In genomic region chr10:22649390-22649841, GRCh38 we compare ENCODE assay signal across 12 cellular contexts.
A peak's percentile ranks its signal among the peaks of the same experiment; 100 is the strongest.
DNase-seq lines count a peak whose midpoint lies in the region; ATAC-seq and TF ChIP-seq lines count a peak whose summit lies in the region.
"Had no signal": no experiment of that assay in that cellular context is flagged by ENCODE, and none has a peak within 500 bp of the region (broad histone marks: within the 10 kb centered on the region; RNA-seq: fewer than 3 reads in every experiment).

No MANE protein-coding gene starts in this region.

- H3K27ac Mint-ChIP-seq in activated T-cell treated with anti-CD3 and anti-CD28 coated beads, Interleukin-2, amount 50 U/mL, for 72 hours, result peak overlapping the region; percentile 99
- no peak overlapping the region for H3K27ac Mint-ChIP-seq in Caco-2 (ENCODE audit: unreplicated experiment)
- H3K27ac Mint-ChIP-seq: dendritic cell treated with granulocyte-macrophage colony-stimulating factor and Interleukin-4, amounts not matched to agents 40 ng/mL and 50 ng/mL, for 4 days had no signal

- H3F3A ChIP-seq in PC-9 (ENCODE audit: insufficient read depth, low read depth), result no peaks in the 10 kb centered on the region

- H3K4me3 Mint-ChIP-seq in activated T-cell treated with anti-CD3 and anti-CD28 coated beads, Interleukin-2, amount 50 U/mL, for 72 hours, result peak overlapping the region; percentile 82 to 90
- no peak overlapping the region for H3K4me3 Mint-ChIP-seq in Caco-2 (ENCODE audit: unreplicated experiment)
- H3K4me3 Mint-ChIP-seq: dendritic cell treated with granulocyte-macrophage colony-stimulating factor and Interleukin-4, amounts not matched to agents 40 ng/mL and 50 ng/mL, for 4 days had no signal

- H3K4me3 ChIP-seq in mucosa of descending colon (no peak overlapping the region), PC-9 (no peak overlapping the region), Caco-2 (ENCODE audit: low read depth, low read length) (no peak overlapping the region)

- peaks cover 0 to 4% of the 10 kb centered on the region in 2 donors for H3K36me3 Mint-ChIP-seq in activated T-cell treated with anti-CD3 and anti-CD28 coated beads, Interleukin-2, amount 50 U/mL, for 72 hours (ENCODE audit: insufficient read depth in 2 of 2)
- peaks cover 5% of the 10 kb centered on the region for H3K36me3 Mint-ChIP-seq in Caco-2 (ENCODE audit: insufficient read depth, unreplicated experiment)

- H3K27me3 Mint-ChIP-seq in activated T-cell treated with anti-CD3 and anti-CD28 coated beads, Interleukin-2, amount 50 U/mL, for 72 hours (ENCODE audit: low read depth), result no peaks in the 10 kb centered on the region
- H3K27me3 Mint-ChIP-seq in Caco-2 (ENCODE audit: insufficient read depth, unreplicated experiment), result no peaks in the 10 kb centered on the region
- H3K27me3 Mint-ChIP-seq: dendritic cell treated with granulocyte-macrophage colony-stimulating factor and Interleukin-4, amounts not matched to agents 40 ng/mL and 50 ng/mL, for 4 days had no signal

- H4K20me1 ChIP-seq in PC-9 (ENCODE audit: insufficient read depth), result no peaks in the 10 kb centered on the region

- H3K9me3 ChIP-seq in mucosa of descending colon, result no peaks in the 10 kb centered on the region
- H3K9me3 ChIP-seq in PC-9 (ENCODE audit: insufficient read depth, low read depth), result no peaks in the 10 kb centered on the region
- H3K9me3 ChIP-seq in Caco-2, result no peaks in the 10 kb centered on the region
- H3K9me3 ChIP-seq: BE2C had no signal

- CTCF ChIA-PET in PC-9 (lab: Charles Lee), result interaction anchor here (0.6 kb wide), 1 partner anchor 26 kb away, joined by 3 read pairs; no protein-coding TSS in a partner anchor
- CTCF ChIA-PET in Caco-2 (lab: Charles Lee), result no interaction called here

- H3K36me3 ChIP-seq in mucosa of descending colon (ENCODE audit: low read depth), result no peaks in the 10 kb centered on the region
- no peaks in the 10 kb centered on the region for H3K36me3 ChIP-seq in PC-9 (ENCODE audit: low read depth)
- no peaks in the 10 kb centered on the region for H3K36me3 ChIP-seq in Caco-2 (ENCODE audit: control insufficient read depth, insufficient read depth, low read length)
- H3K36me3 ChIP-seq: BE2C had no signal

- H3K4me2 ChIP-seq in PC-9, result no peak overlapping the region

- TF ChIP-seq CTCF in mucosa of descending colon (IDR thresholded peaks at IDR 0.05) (no peak), PC-9 (conservative IDR thresholded peaks at IDR 0.05) (no peak), Caco-2 (IDR thresholded peaks at IDR 0.05; ENCODE audit: insufficient read depth in 1 of 2, low read depth in 1 of 2, low read length in 1 of 2, severe bottlenecking in 1 of 2, unreplicated experiment in 1 of 2) (no peak), GM20000 (IDR thresholded peaks at IDR 0.05; ENCODE audit: extremely low read depth, missing control alignments) (no peak)

- peak; percentile 34 to 35 for DNase-seq in stimulated activated CD4-positive, alpha-beta T cell treated with anti-CD3 and anti-CD28 coated beads, Interleukin-12 subunit alpha, Interleukin-12 subunit beta, amount 100 ng/mL, for 24 hours (ENCODE audit: low read depth in 2 of 2)
- no peak for DNase-seq in stimulated activated CD4-positive, alpha-beta T cell treated with anti-CD3 and anti-CD28 coated beads, Interleukin-2, amount 100 ng/mL, for 48 hours
- DNase-seq in activated T-cell treated with anti-CD3 and anti-CD28 coated beads, Interleukin-2, amount 50 U/mL, for 72 hours, result peak; percentile 44 to 51
- DNase-seq in mucosa of descending colon (no peak), PC-9 (no peak), 8988T (no peak), Caco-2 (no peak), GM20000 (ENCODE audit: low spot score) (no peak)
- DNase-seq: BE2C, H7, NCI-H2081 had no signal

- H3K9me2 ChIP-seq in PC-9 (ENCODE audit: insufficient read depth), result no peaks in the 10 kb centered on the region

- H3K4me1 Mint-ChIP-seq in activated T-cell treated with anti-CD3 and anti-CD28 coated beads, Interleukin-2, amount 50 U/mL, for 72 hours (ENCODE audit: low read depth), result peaks cover 92% of the 10 kb centered on the region
- H3K4me1 Mint-ChIP-seq in Caco-2 (ENCODE audit: low read depth, unreplicated experiment), result peaks cover 24% of the 10 kb centered on the region

- no peaks in the 10 kb centered on the region for H3K9me3 Mint-ChIP-seq in activated T-cell treated with anti-CD3 and anti-CD28 coated beads, Interleukin-2, amount 50 U/mL, for 72 hours
- no peaks in the 10 kb centered on the region for H3K9me3 Mint-ChIP-seq in Caco-2 (ENCODE audit: unreplicated experiment)
- H3K9me3 Mint-ChIP-seq: dendritic cell treated with granulocyte-macrophage colony-stimulating factor and Interleukin-4, amounts not matched to agents 40 ng/mL and 50 ng/mL, for 4 days had no signal

- no peak overlapping the region for H2AFZ ChIP-seq in PC-9

- BruUV-seq in PC-9 (replicated peaks; lab: Mats Ljungman, UMichigan) (no TSS peak), Caco-2 (replicated peaks; lab: Mats Ljungman, UMichigan) (no TSS peak)

- H3K4me1 ChIP-seq in mucosa of descending colon (ENCODE audit: low read depth), result no peaks in the 10 kb centered on the region
- no peaks in the 10 kb centered on the region for H3K4me1 ChIP-seq in PC-9 (replicated peaks; ENCODE audit: insufficient read depth)
- H3K4me1 ChIP-seq in Caco-2, result peaks cover 42% of the 10 kb centered on the region

- H3K79me2 ChIP-seq in PC-9 (ENCODE audit: low read depth), result no peaks in the 10 kb centered on the region

- intact Hi-C loops in mucosa of descending colon (cut with DNase I, micrococcal nuclease), result no loop called here
- intact Hi-C loops in PC-9 (cut with micrococcal nuclease; ENCODE audit: unreplicated experiment), result no loop called here
- intact Hi-C loops in Caco-2 (cut with micrococcal nuclease; ENCODE audit: unreplicated experiment), result no loop called here

- peak; percentile 48 to 59 for ATAC-seq in activated T-cell treated with anti-CD3 and anti-CD28 coated beads, Interleukin-2, amount 50 U/mL, for 72 hours (replicated peaks in 1 of 2)
- peak; percentile 55 for ATAC-seq in mucosa of descending colon

- H3K27ac ChIP-seq in PC-9, result no peak overlapping the region

- H3K27me3 ChIP-seq in PC-9 (ENCODE audit: insufficient read depth, low read depth) (no peaks in the 10 kb centered on the region), Caco-2 (replicated peaks; ENCODE audit: control insufficient read depth, insufficient read depth, low read length) (no peaks in the 10 kb centered on the region)
- H3K27me3 ChIP-seq: BE2C had no signal

- POLR2A ChIA-PET in PC-9 (lab: Charles Lee; ENCODE audit: unreplicated experiment) (no interaction called here), Caco-2 (lab: Charles Lee) (no interaction called here)

Comparison
In these comparisons a context has a peak if more than half of its experiments do, and no peak if none do; other contexts are left out.
1. DNase-seq: peak in stimulated activated CD4-positive, alpha-beta T cell treated with anti-CD3 and anti-CD28 coated beads, Interleukin-12 subunit alpha, Interleukin-12 subunit beta, amount 100 ng/mL, for 24 hours (2 of 2) and activated T-cell treated with anti-CD3 and anti-CD28 coated beads, Interleukin-2, amount 50 U/mL, for 72 hours (2 of 2); none in stimulated activated CD4-positive, alpha-beta T cell treated with anti-CD3 and anti-CD28 coated beads, Interleukin-2, amount 100 ng/mL, for 48 hours (0 of 2), mucosa of descending colon (0 of 3), PC-9 (0 of 2), 8988T (single experiment), Caco-2 (0 of 2) and GM20000 (single experiment).